ENCODE assay signal across 32 cellular contexts in genomic region chr3:76061654-76062053, GRCh38.
"Had no signal": no experiment of that assay in that cellular context is flagged by ENCODE, and none has a peak within 500 bp of the region (broad histone marks: within the 10 kb centered on the region; RNA-seq: fewer than 3 reads in every experiment).

No MANE protein-coding gene starts in this region.

- ATAC-seq: activated CD4-positive, CD25-positive, alpha-beta regulatory T cell treated with anti-CD3 and anti-CD28 coated beads, Interleukin-2, amount 50 U/mL, for 24 hours; activated CD8-positive, alpha-beta T cell treated with anti-CD3 and anti-CD28 coated beads for 36 hours; activated T-cell treated with anti-CD3 and anti-CD28 coated beads, Interleukin-2, amount 50 U/mL, for 4 hours; activated T-helper 17 cell treated with anti-CD3 and anti-CD28 coated beads, Interleukin-2, amount 50 U/mL, for 72 hours; foreskin keratinocyte; gastrocnemius medialis; heart left ventricle had no signal

- H3K27ac ChIP-seq: brain microvascular endothelial cell, coronary artery, dorsolateral prefrontal cortex, esophagus muscularis mucosa, foreskin keratinocyte, gastrocnemius medialis, heart left ventricle, VCaP had no signal

- H3K4me3 ChIP-seq: coronary artery, dorsolateral prefrontal cortex, esophagus muscularis mucosa, gastrocnemius medialis, heart left ventricle had no signal

- H3K36me3 Mint-ChIP-seq: activated naive CD8-positive, alpha-beta T cell had no signal

- H3K27me3 Mint-ChIP-seq: activated B cell treated with CpG ODN at 0.5 μM for 24 hours; activated CD8-positive, alpha-beta T cell treated with anti-CD3 and anti-CD28 coated beads for 36 hours; activated naive CD8-positive, alpha-beta T cell; activated T-helper 17 cell treated with anti-CD3 and anti-CD28 coated beads, Interleukin-2, amount 50 U/mL, for 72 hours; central memory CD8-positive, alpha-beta T cell; dendritic cell treated with granulocyte-macrophage colony-stimulating factor and Interleukin-4, amounts not matched to agents 40 ng/mL and 50 ng/mL, for 4 days had no signal

- H3K27me3 ChIP-seq: brain microvascular endothelial cell, dorsolateral prefrontal cortex, esophagus muscularis mucosa, foreskin keratinocyte, gastrocnemius medialis, heart left ventricle had no signal

- H3K4me1 ChIP-seq: gastrocnemius medialis, heart left ventricle had no signal

- H3K9me3 ChIP-seq: esophagus muscularis mucosa, gastrocnemius medialis had no signal

- FAIRE-seq: astrocyte, bronchial epithelial cell had no signal

- H3K9me3 Mint-ChIP-seq: activated B cell treated with CpG ODN at 0.5 μM for 24 hours; activated CD8-positive, alpha-beta T cell treated with anti-CD3 and anti-CD28 coated beads for 36 hours; dendritic cell treated with granulocyte-macrophage colony-stimulating factor and Interleukin-4, amounts not matched to agents 40 ng/mL and 50 ng/mL, for 4 days had no signal

- H3K36me3 ChIP-seq: brain microvascular endothelial cell, esophagus muscularis mucosa, gastrocnemius medialis, heart left ventricle had no signal

- H3K4me1 Mint-ChIP-seq: activated B cell treated with CpG ODN at 0.5 μM for 24 hours; activated T-helper 17 cell treated with anti-CD3 and anti-CD28 coated beads, Interleukin-2, amount 50 U/mL, for 72 hours; central memory CD8-positive, alpha-beta T cell had no signal

- H3K27ac Mint-ChIP-seq: activated B cell treated with CpG ODN at 0.5 μM for 24 hours; activated CD8-positive, alpha-beta T cell treated with anti-CD3 and anti-CD28 coated beads for 36 hours; activated naive CD8-positive, alpha-beta T cell; activated T-helper 17 cell treated with anti-CD3 and anti-CD28 coated beads, Interleukin-2, amount 50 U/mL, for 72 hours; dendritic cell treated with granulocyte-macrophage colony-stimulating factor and Interleukin-4, amounts not matched to agents 40 ng/mL and 50 ng/mL, for 4 days had no signal

- DNase-seq: activated B cell treated with CpG ODN at 0.5 μM for 24 hours; activated CD4-positive, alpha-beta T cell treated with anti-CD3 and anti-CD28 coated beads for 48 hours; activated CD4-positive, alpha-beta T cell treated with anti-CD3 and anti-CD28 coated beads, Interleukin-2, amount 50 U/mL, for 1 hour; activated CD4-positive, alpha-beta T cell treated with anti-CD3 and anti-CD28 coated beads, Interleukin-2, amount 50 U/mL, for 48 hours; activated CD8-positive, alpha-beta memory T cell treated with anti-CD3 and anti-CD28 coated beads for 24 hours; activated CD8-positive, alpha-beta T cell treated with anti-CD3 and anti-CD28 coated beads for 36 hours; activated effector memory CD4-positive, alpha-beta T cell treated with Interleukin-2 at 50 U/mL for 16 hours; activated gamma-delta T cell treated with Interleukin-2 at 50 U/mL for 16 hours; activated naive CD4-positive, alpha-beta T cell treated with anti-CD3 and anti-CD28 coated beads, Interleukin-2, amount 50 U/mL, for 16 hours; activated naive CD4-positive, alpha-beta T cell treated with Interleukin-2 at 50 U/mL for 16 hours; activated T-cell treated with anti-CD3 and anti-CD28 coated beads, Interleukin-2, amount 50 U/mL, for 4 hours; amniotic stem cell; anterior cingulate cortex; brain microvascular endothelial cell; dorsolateral prefrontal cortex; effector memory CD4-positive, alpha-beta T cell; erythroblast; foreskin keratinocyte; gastrocnemius medialis; glutamatergic neuron; heart left ventricle; T-helper 2 cell had no signal

- H3K4me3 Mint-ChIP-seq: activated B cell treated with CpG ODN at 0.5 μM for 24 hours; activated CD8-positive, alpha-beta T cell treated with anti-CD3 and anti-CD28 coated beads for 36 hours; activated naive CD8-positive, alpha-beta T cell; activated T-cell treated with anti-CD3 and anti-CD28 coated beads, Interleukin-2, amount 50 U/mL, for 4 hours; activated T-helper 17 cell treated with anti-CD3 and anti-CD28 coated beads, Interleukin-2, amount 50 U/mL, for 72 hours; central memory CD8-positive, alpha-beta T cell; dendritic cell treated with granulocyte-macrophage colony-stimulating factor and Interleukin-4, amounts not matched to agents 40 ng/mL and 50 ng/mL, for 4 days had no signal
